Comparison of ENCODE assay signal across 23 cellular contexts in genomic region chr9:123713282-123713681, GRCh38.
A peak's percentile ranks its signal among the peaks of the same experiment; 100 is the strongest.
DNase-seq lines count a peak whose midpoint lies in the region; ATAC-seq and TF ChIP-seq lines count a peak whose summit lies in the region.
"Had no signal": no experiment of that assay in that cellular context is flagged by ENCODE, and none has a peak within 500 bp of the region (broad histone marks: within the 10 kb centered on the region; RNA-seq: fewer than 3 reads in every experiment).

No MANE protein-coding gene starts in this region.

- no peak for TF ChIP-seq CTCF in SK-N-SH (IDR thresholded peaks at IDR 0.05)

- H2AFZ ChIP-seq in SK-N-SH (ENCODE audit: low read depth): no peak overlapping the region

- CTCF ChIA-PET in SK-N-SH (lab: Yijun Ruan, JAX): interaction anchor here (1.1 kb wide), 1 partner anchor 14 kb away, joined by 3 read pairs; no protein-coding TSS in a partner anchor

- WGBS in SK-N-SH (ENCODE audit: low lambda C conversion rate): 70% methylated on average over 2 of the region's 2 CpGs

- peaks cover 3% of the 10 kb centered on the region for H3F3A ChIP-seq in SK-N-SH (replicated peaks; ENCODE audit: insufficient read depth)

- peak in 1 of 2 experiments; percentile 24; a peak in 1 of 4 replicates for TF ChIP-seq EP300 in SK-N-SH (IDR thresholded peaks at IDR 0.05; ENCODE audit: borderline replicate concordance in 1 of 2, low read depth in 1 of 2, low read length in 1 of 2)

- POLR2A ChIA-PET in SK-N-SH (lab: Yijun Ruan, JAX): no interaction called here

- no peak overlapping the region for H3K27ac ChIP-seq in SK-N-SH (ENCODE audit: low read depth in 2 of 2, low read length in 1 of 2)
- H3K27ac ChIP-seq: 22Rv1; A549; BLaER1 treated with 17β-estradiol and CSF1 and Interleukin-3, amounts not matched to agents 10 nM and 100 nM; C4-2B had no signal

- no peak for TF ChIP-seq RAD21 in SK-N-SH (IDR thresholded peaks at IDR 0.05; ENCODE audit: low read length)

- no peak overlapping the region for H3K9ac ChIP-seq in SK-N-SH
- H3K9ac ChIP-seq: BLaER1 treated with 17β-estradiol and CSF1 and Interleukin-3, amounts not matched to agents 10 nM and 100 nM had no signal

- no peak overlapping the region for H3K4me2 ChIP-seq in SK-N-SH
- H3K4me2 ChIP-seq: A549 had no signal

- H3K4me1 ChIP-seq in SK-N-SH (ENCODE audit: control insufficient read depth in 1 of 2, insufficient read depth in 2 of 2, low read depth in 1 of 2, low read length in 1 of 2): peaks cover 4 to 5% of the 10 kb centered on the region in 2 experiments; a peak in 2 of 4 replicates

- H3K36me3 ChIP-seq in SK-N-SH (replicated peaks in 1 of 2; ENCODE audit: control insufficient read depth in 1 of 2, insufficient read depth in 2 of 2, low read length in 1 of 2): no peaks in the 10 kb centered on the region

- no peaks in the 10 kb centered on the region for H3K9me2 ChIP-seq in SK-N-SH

- H3K4me3 ChIP-seq in SK-N-SH (ENCODE audit: low read depth in 2 of 2, low read length in 1 of 2): no peak overlapping the region
- H3K4me3 ChIP-seq: A549; BLaER1 treated with 17β-estradiol and CSF1 and Interleukin-3, amounts not matched to agents 10 nM and 100 nM; GM12878 had no signal

- ATAC-seq in SK-N-SH treated with all-trans-retinoic acid at 6 μM for 48 hours: no peak
- ATAC-seq in HG02610 (IDR thresholded peaks at IDR 0.05; ENCODE audit: unreplicated experiment): no peak
- ATAC-seq: A549, GM12878 had no signal

- no peaks in the 10 kb centered on the region for H3K27me3 ChIP-seq in SK-N-SH (ENCODE audit: insufficient read depth)
- H3K27me3 ChIP-seq: BLaER1 treated with 17β-estradiol and CSF1 and Interleukin-3, amounts not matched to agents 10 nM and 100 nM had no signal

- DNase-seq in DMS 273 (lab: John Stamatoyannopoulos, UW; ENCODE audit: unreplicated experiment): peak; percentile 2
- DNase-seq in DMS 273 treated with DMSO at 0.1 percent for 48 hours (lab: John Stamatoyannopoulos, UW): no peak
- DNase-seq in SK-N-SH: peak; percentile 9
- DNase-seq in NCI-H524 treated with DMSO at 0.1 percent for 48 hours (lab: John Stamatoyannopoulos, UW): peak; percentile 48
- DNase-seq in HuH-7.5 (ENCODE audit: low spot score): no peak
- DNase-seq: AML-193; CD4-positive, alpha-beta memory T cell; CD4-positive, CD25-positive, alpha-beta regulatory T cell; CD8-positive, alpha-beta memory T cell; COR-L47; DMS153; DMS53; DMS79; DND-41; EL; GDM1 had no signal

- H3K79me2 ChIP-seq in SK-N-SH (ENCODE audit: insufficient read depth): no peaks in the 10 kb centered on the region

- H4K20me1 ChIP-seq in SK-N-SH (ENCODE audit: insufficient read depth): no peaks in the 10 kb centered on the region

- H3K9me3 ChIP-seq in SK-N-SH: no peaks in the 10 kb centered on the region
- H3K9me3 ChIP-seq: A549 had no signal

TF ChIP-seq in SK-N-SH, 30 proteins besides CTCF, POLR2A, EP300 and RAD21 (continues in another document):
- TF ChIP-seq TCF12 (IDR thresholded peaks at IDR 0.05) (peak; percentile 56), PBX3 (IDR thresholded peaks at IDR 0.05) (no peak), EZH2phosphoT487 (IDR thresholded peaks at IDR 0.05; ENCODE audit: borderline replicate concordance, low read depth) (no peak), GATA2 (CRISPR knock-in tag; IDR thresholded peaks at IDR 0.05) (peak; percentile 37; the same call in 1 of the 2 replicates), FOXJ3 (CRISPR knock-in tag; IDR thresholded peaks at IDR 0.05) (no peak), SIN3A (IDR thresholded peaks at IDR 0.05; ENCODE audit: borderline replicate concordance, low read depth, low read length) (no peak), RXRA (IDR thresholded peaks at IDR 0.05; ENCODE audit: borderline replicate concordance, low read depth) (no peak), FOSL2 (IDR thresholded peaks at IDR 0.05; ENCODE audit: borderline replicate concordance, low read depth) (no peak), RCOR1 (IDR thresholded peaks at IDR 0.05; ENCODE audit: low read length) (peak; percentile 34; the same call in 1 of the 2 replicates), YY1 (IDR thresholded peaks at IDR 0.05; ENCODE audit: low read depth) (no peak)
- TF ChIP-seq, protein P1, sequence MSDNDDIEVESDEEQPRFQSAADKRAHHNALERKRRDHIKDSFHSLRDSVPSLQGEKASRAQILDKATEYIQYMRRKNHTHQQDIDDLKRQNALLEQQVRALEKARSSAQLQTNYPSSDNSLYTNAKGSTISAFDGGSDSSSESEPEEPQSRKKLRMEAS (IDR thresholded peaks at IDR 0.05; ENCODE audit: low read depth): no peak
- TF ChIP-seq, protein P2, sequence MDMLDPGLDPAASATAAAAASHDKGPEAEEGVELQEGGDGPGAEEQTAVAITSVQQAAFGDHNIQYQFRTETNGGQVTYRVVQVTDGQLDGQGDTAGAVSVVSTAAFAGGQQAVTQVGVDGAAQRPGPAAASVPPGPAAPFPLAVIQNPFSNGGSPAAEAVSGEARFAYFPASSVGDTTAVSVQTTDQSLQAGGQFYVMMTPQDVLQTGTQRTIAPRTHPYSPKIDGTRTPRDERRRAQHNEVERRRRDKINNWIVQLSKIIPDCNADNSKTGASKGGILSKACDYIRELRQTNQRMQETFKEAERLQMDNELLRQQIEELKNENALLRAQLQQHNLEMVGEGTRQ (IDR thresholded peaks at IDR 0.05; ENCODE audit: borderline replicate concordance, low read depth, low read length): no peak

TF ChIP-seq in SK-N-SH treated with all-trans-retinoic acid at 6 μM for 48 hours, 23 proteins besides CTCF, POLR2A, EP300 and RAD21:
- no peak for TF ChIP-seq ZC3H10 (CRISPR knock-in tag; IDR thresholded peaks at IDR 0.05)
- TF ChIP-seq ZNF8 (CRISPR knock-in tag; IDR thresholded peaks at IDR 0.05): no peak
- TF ChIP-seq GLIS3 (CRISPR knock-in tag; IDR thresholded peaks at IDR 0.05): no peak
- TF ChIP-seq ZNF70 (CRISPR knock-in tag; IDR thresholded peaks at IDR 0.05): no peak
- TF ChIP-seq ESRRG (CRISPR knock-in tag; IDR thresholded peaks at IDR 0.05): no peak
- no peak for TF ChIP-seq ZFP30 (CRISPR knock-in tag; IDR thresholded peaks at IDR 0.05)
- TF ChIP-seq, protein P3, sequence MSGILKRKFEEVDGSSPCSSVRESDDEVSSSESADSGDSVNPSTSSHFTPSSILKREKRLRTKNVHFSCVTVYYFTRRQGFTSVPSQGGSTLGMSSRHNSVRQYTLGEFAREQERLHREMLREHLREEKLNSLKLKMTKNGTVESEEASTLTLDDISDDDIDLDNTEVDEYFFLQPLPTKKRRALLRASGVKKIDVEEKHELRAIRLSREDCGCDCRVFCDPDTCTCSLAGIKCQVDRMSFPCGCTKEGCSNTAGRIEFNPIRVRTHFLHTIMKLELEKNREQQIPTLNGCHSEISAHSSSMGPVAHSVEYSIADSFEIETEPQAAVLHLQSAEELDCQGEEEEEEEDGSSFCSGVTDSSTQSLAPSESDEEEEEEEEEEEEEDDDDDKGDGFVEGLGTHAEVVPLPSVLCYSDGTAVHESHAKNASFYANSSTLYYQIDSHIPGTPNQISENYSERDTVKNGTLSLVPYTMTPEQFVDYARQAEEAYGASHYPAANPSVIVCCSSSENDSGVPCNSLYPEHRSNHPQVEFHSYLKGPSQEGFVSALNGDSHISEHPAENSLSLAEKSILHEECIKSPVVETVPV (CRISPR knock-in tag; IDR thresholded peaks at IDR 0.05): no peak
- TF ChIP-seq ISL1 (CRISPR knock-in tag; IDR thresholded peaks at IDR 0.05): no peak
- no peak for TF ChIP-seq RARB (CRISPR knock-in tag; IDR thresholded peaks at IDR 0.05)
- TF ChIP-seq, protein P4, sequence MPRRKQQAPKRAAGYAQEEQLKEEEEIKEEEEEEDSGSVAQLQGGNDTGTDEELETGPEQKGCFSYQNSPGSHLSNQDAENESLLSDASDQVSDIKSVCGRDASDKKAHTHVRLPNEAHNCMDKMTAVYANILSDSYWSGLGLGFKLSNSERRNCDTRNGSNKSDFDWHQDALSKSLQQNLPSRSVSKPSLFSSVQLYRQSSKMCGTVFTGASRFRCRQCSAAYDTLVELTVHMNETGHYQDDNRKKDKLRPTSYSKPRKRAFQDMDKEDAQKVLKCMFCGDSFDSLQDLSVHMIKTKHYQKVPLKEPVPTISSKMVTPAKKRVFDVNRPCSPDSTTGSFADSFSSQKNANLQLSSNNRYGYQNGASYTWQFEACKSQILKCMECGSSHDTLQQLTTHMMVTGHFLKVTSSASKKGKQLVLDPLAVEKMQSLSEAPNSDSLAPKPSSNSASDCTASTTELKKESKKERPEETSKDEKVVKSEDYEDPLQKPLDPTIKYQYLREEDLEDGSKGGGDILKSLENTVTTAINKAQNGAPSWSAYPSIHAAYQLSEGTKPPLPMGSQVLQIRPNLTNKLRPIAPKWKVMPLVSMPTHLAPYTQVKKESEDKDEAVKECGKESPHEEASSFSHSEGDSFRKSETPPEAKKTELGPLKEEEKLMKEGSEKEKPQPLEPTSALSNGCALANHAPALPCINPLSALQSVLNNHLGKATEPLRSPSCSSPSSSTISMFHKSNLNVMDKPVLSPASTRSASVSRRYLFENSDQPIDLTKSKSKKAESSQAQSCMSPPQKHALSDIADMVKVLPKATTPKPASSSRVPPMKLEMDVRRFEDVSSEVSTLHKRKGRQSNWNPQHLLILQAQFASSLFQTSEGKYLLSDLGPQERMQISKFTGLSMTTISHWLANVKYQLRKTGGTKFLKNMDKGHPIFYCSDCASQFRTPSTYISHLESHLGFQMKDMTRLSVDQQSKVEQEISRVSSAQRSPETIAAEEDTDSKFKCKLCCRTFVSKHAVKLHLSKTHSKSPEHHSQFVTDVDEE (CRISPR knock-in tag; IDR thresholded peaks at IDR 0.05): no peak
- no peak for TF ChIP-seq ZFP3 (CRISPR knock-in tag; IDR thresholded peaks at IDR 0.05)
- TF ChIP-seq PPARA (CRISPR knock-in tag; IDR thresholded peaks at IDR 0.05; ENCODE audit: borderline replicate concordance): no peak
- TF ChIP-seq CSDC2 (CRISPR knock-in tag; IDR thresholded peaks at IDR 0.05): no peak

Comparison
In these comparisons a context has a peak if more than half of its experiments do, and no peak if none do; other contexts are left out.
1. DNase-seq: peak in DMS 273 (single experiment), SK-N-SH (single experiment) and NCI-H524 treated with DMSO at 0.1 percent for 48 hours (single experiment); none in DMS 273 treated with DMSO at 0.1 percent for 48 hours (single experiment) and HuH-7.5 (single experiment).